Comparison of ENCODE assay signal across 10 cellular contexts in the genomic region with DNA sequence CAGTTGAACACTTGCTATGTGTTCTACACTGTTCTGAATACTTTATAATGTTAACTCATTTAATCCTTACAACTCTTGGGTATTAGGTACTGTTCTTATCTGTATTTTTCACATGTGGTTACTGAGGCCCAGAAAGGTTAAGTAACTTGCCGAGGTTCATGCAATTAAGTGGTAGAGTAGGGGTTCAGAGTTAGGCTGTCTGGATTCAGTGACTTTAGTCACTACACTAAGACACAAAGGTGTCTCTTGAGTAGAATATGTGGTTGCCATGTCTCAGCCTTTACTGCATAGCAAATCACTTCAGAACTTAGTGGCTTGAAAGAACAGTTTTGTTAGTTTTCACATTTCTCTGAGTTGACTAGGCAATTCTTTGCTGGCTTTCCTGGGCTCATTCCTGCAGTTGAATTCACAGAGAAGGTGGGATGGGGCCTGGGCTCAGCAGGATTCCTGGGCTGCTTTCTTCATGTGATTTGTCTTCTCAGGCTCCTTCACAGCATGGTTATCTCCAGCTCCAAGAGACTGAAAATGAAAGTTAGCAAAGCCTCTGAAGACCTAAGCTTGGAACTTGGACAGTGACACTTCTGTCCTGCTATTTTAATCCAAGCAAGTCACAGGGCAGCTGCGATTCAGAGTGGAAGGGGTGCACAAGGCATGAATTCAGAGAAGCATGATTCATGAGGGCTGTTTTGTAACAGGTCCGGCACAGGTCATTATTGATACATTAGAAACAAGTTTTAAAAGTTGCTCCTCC.
DNase-seq lines count a peak whose midpoint lies in the region; FAIRE-seq lines count a peak whose summit lies in the region.
"Had no signal": no experiment of that assay in that cellular context is flagged by ENCODE, and none has a peak within 500 bp of the region (broad histone marks: within the 10 kb centered on the region; RNA-seq: fewer than 3 reads in every experiment).

No MANE protein-coding gene starts in this region.

- no peaks in the 10 kb centered on the region for H3K27me3 ChIP-seq in HUES64 (ENCODE audit: insufficient read depth, low read length)
- no peaks in the 10 kb centered on the region for H3K27me3 ChIP-seq in small intestine (ENCODE audit: control insufficient read depth in 2 of 2, insufficient read depth in 2 of 2, low read length in 2 of 2)
- H3K27me3 ChIP-seq: tibial nerve had no signal

- WGBS in HUES64: 90% methylated on average over 3 of the region's 3 CpGs
- 55 to 60% (median 56%) methylated on average over 3 of the region's 3 CpGs for WGBS in small intestine, 3 donors

- DNase-seq in brain pericyte (ENCODE audit: low read depth, low spot score) (peak; percentile 13), iPS-NIHi7 (ENCODE audit: extremely low spot score) (peak; percentile 31), small intestine (peak; percentile 4), GM19240 (ENCODE audit: insufficient read length, low spot score) (no peak), GOT3 (lab: John Stamatoyannopoulos, UW) (no peak)
- no peak for DNase-seq in activated CD4-positive, alpha-beta T cell treated with anti-CD3 and anti-CD28 coated beads, Interleukin-2, amount 50 U/mL, for 1 hour

- H3K4me3 ChIP-seq in HUES64 (ENCODE audit: low read length) (no peak overlapping the region), small intestine (ENCODE audit: low read depth in 1 of 2, low read length in 2 of 2) (no peak overlapping the region)
- H3K4me3 ChIP-seq: GM12878, tibial nerve had no signal

- peak overlapping the region; percentile 68; the same call in 1 of the 2 replicates for H3K27ac ChIP-seq in HUES64 (ENCODE audit: low read depth, low read length)
- no peak overlapping the region for H3K27ac ChIP-seq in small intestine (ENCODE audit: low read depth in 1 of 2, low read length in 1 of 2)

- H3K4me1 ChIP-seq in HUES64 (ENCODE audit: insufficient read depth, low read length) (peaks cover 30% of the 10 kb centered on the region), small intestine (ENCODE audit: control insufficient read depth in 2 of 2, insufficient read depth in 1 of 2, low read depth in 1 of 2, low read length in 1 of 2) (no peaks in the 10 kb centered on the region)

- H3K9ac ChIP-seq in HUES64 (ENCODE audit: low read depth, low read length): 0 out of 2 replicates have a peak overlapping the region, but pooled peaks have one; percentile 3

- FAIRE-seq in small intestine (lab: Jason Lieb, UNC): no peak
- FAIRE-seq: endothelial cell of umbilical vein, GM12878 had no signal

- H3K36me3 ChIP-seq in HUES64 (ENCODE audit: insufficient read depth, low read length): peaks cover 87% of the 10 kb centered on the region
- peaks cover 4 to 12% of the 10 kb centered on the region in 2 donors for H3K36me3 ChIP-seq in small intestine (ENCODE audit: control insufficient read depth in 2 of 2, insufficient read depth in 2 of 2, low read length in 2 of 2)

- H3K9me3 ChIP-seq in HUES64 (ENCODE audit: insufficient read depth, low read depth, low read length) (no peaks in the 10 kb centered on the region), small intestine (ENCODE audit: control insufficient read depth, low read depth) (no peaks in the 10 kb centered on the region)
- H3K9me3 ChIP-seq: tibial nerve had no signal

Comparison
In these comparisons a context has a peak if more than half of its experiments do, and no peak if none do; other contexts are left out.
1. DNase-seq: peak in brain pericyte (single experiment), iPS-NIHi7 (single experiment) and small intestine (single experiment); none in GM19240 (single experiment), GOT3 (single experiment) and activated CD4-positive, alpha-beta T cell treated with anti-CD3 and anti-CD28 coated beads, Interleukin-2, amount 50 U/mL, for 1 hour (single experiment).